In genomic region chr14:70123796-70124195, GRCh38 we compare ENCODE assay signal across 8 cellular contexts.
"Had no signal": no experiment of that assay in that cellular context is flagged by ENCODE, and none has a peak within 500 bp of the region (broad histone marks: within the 10 kb centered on the region; RNA-seq: fewer than 3 reads in every experiment).

No MANE protein-coding gene starts in this region.

- ATAC-seq: GM23338, HepG2 had no signal

- FAIRE-seq: H1, H54, HepG2 had no signal

- H3K4me3 ChIP-seq: GM23338 had no signal

- H3K27ac ChIP-seq: HL-60 had no signal

- DNase-seq: H9, HCEC 1CT, KBM-7 had no signal
